Comparison of ENCODE assay signal across 9 cellular contexts in the genomic region with DNA sequence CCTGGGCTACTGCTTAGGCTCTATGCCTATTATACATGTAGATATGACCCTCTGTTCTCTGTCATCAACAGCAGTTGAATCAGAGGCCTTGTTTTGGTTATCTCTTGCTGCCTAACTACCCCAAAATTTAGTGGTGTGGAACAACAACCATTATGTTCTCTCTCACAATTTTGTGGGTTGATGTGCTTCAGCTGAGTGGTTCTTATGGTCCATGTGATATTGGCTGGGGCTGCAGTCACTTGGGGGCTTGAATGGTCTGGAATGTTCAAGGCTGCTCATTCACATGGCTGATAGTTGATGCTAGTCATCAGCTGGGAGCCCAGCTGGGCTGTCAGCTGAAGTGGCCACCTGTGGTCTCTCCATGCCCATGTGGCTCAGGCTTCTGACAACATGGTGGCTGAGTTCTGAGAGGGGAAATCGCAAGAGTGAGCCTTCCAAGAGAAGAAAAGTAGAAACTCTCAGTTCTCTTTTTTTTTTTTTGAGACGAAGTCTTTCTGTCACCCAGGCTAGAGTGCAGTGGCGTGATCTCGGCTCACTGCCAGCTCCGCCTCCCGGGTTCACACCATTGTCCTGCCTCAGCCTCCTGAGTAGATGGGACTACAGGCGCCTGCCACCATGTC. TPM values are rescaled to one million over a fixed set of nuclear protein-coding genes. Genes with fewer than 3 reads are reported as not detected.
DNase-seq lines count a peak whose midpoint lies in the region; ATAC-seq lines count a peak whose summit lies in the region.
"Had no signal": no experiment of that assay in that cellular context is flagged by ENCODE, and none has a peak within 500 bp of the region (broad histone marks: within the 10 kb centered on the region; RNA-seq: fewer than 3 reads in every experiment).

No MANE protein-coding gene starts in this region.

- H3K4ac ChIP-seq in mesenchymal stem cell (ENCODE audit: low read depth in 1 of 2, low read length in 2 of 2) = no peak overlapping the region

- no peak overlapping the region for H3K27ac Mint-ChIP-seq in activated naive CD4-positive, alpha-beta T cell treated with anti-CD3 and anti-CD28 coated beads, Interleukin-2, amount 50 U/mL, for 72 hours

- DNase-seq in Karpas-422 (peak; percentile 62), mesenchymal stem cell (no peak), activated T-cell treated with anti-CD3 and anti-CD28 coated beads for 4 hours (no peak), dermis blood vessel endothelial cell (no peak), activated gamma-delta T cell (lab: John Stamatoyannopoulos, UW) (no peak)
- DNase-seq in activated naive CD4-positive, alpha-beta T cell treated with anti-CD3 and anti-CD28 coated beads, Interleukin-2, amount 50 U/mL, for 72 hours (ENCODE audit: low spot score in 2 of 2) = no peak
- DNase-seq: HCEC 1CT had no signal

- H2AK5ac ChIP-seq in mesenchymal stem cell (ENCODE audit: low read length, severe bottlenecking) = peak overlapping the region; percentile 9

- H2BK12ac ChIP-seq in mesenchymal stem cell (ENCODE audit: low read length in 2 of 2) = no peak overlapping the region

- no peak overlapping the region for H3K14ac ChIP-seq in mesenchymal stem cell (ENCODE audit: low read length in 2 of 2)

- H3K36me3 ChIP-seq in Karpas-422 (ENCODE audit: insufficient read depth, low read length) = no peaks in the 10 kb centered on the region
- H3K36me3 ChIP-seq in mesenchymal stem cell (ENCODE audit: control insufficient read depth in 1 of 2, insufficient read depth in 2 of 2, low read depth in 1 of 2, low read length in 2 of 2) = no peaks in the 10 kb centered on the region

- no peak overlapping the region for H3K23ac ChIP-seq in mesenchymal stem cell (ENCODE audit: low read length in 2 of 2)

- peak overlapping the region in 1 of 2 experiments; percentile 12 for H3K18ac ChIP-seq in mesenchymal stem cell (ENCODE audit: low read depth in 1 of 2, low read length in 2 of 2)

- WGBS in mesenchymal stem cell = 87% methylated on average over 7 of the region's 7 CpGs

- no peak overlapping the region; the same call in 1 of the 2 replicates for H2AFZ ChIP-seq in Karpas-422 (ENCODE audit: low read length)
- H2AFZ ChIP-seq in mesenchymal stem cell (ENCODE audit: low read depth, low read length) = no peak overlapping the region

- H3K27ac ChIP-seq in Karpas-422 (ENCODE audit: low read length) (peak overlapping the region; percentile 34), mesenchymal stem cell (ENCODE audit: low read length, poor library complexity, severe bottlenecking) (no peak overlapping the region)

- H3K27me3 ChIP-seq in Karpas-422 (ENCODE audit: low read length) (no peaks in the 10 kb centered on the region), mesenchymal stem cell (ENCODE audit: control insufficient read depth in 1 of 2, insufficient read depth in 1 of 2, low read length in 2 of 2) (no peaks in the 10 kb centered on the region)

- H3K9me2 ChIP-seq in Karpas-422 (replicated peaks; ENCODE audit: insufficient read depth, low read length) = no peaks in the 10 kb centered on the region

- H3K4me2 ChIP-seq in Karpas-422 (ENCODE audit: low read depth, low read length, poor library complexity, severe bottlenecking) = no peak overlapping the region
- no peak overlapping the region for H3K4me2 ChIP-seq in mesenchymal stem cell (ENCODE audit: low read length, poor library complexity, severe bottlenecking)

- H3K9ac ChIP-seq in Karpas-422 (ENCODE audit: low read length) (no peak overlapping the region), mesenchymal stem cell (ENCODE audit: low read length) (no peak overlapping the region)

- H3K9me3 Mint-ChIP-seq in activated naive CD4-positive, alpha-beta T cell treated with anti-CD3 and anti-CD28 coated beads, Interleukin-2, amount 50 U/mL, for 72 hours = no peaks in the 10 kb centered on the region

- no peaks in the 10 kb centered on the region for H4K20me1 ChIP-seq in Karpas-422 (ENCODE audit: insufficient read depth, low read depth, low read length)

- H3K4me1 ChIP-seq in Karpas-422 (ENCODE audit: low read length) = peaks cover 8% of the 10 kb centered on the region
- H3K4me1 ChIP-seq in mesenchymal stem cell (ENCODE audit: control insufficient read depth, insufficient read depth, low read depth, low read length) = peaks cover 5% of the 10 kb centered on the region

- no peaks in the 10 kb centered on the region for H3K79me2 ChIP-seq in Karpas-422 (ENCODE audit: low read length)

- ATAC-seq in GM18907 (IDR thresholded peaks at IDR 0.05; ENCODE audit: unreplicated experiment) (peak; percentile 93), HG02571 (IDR thresholded peaks at IDR 0.05; ENCODE audit: unreplicated experiment) (peak; percentile 96)
- ATAC-seq in activated naive CD4-positive, alpha-beta T cell treated with anti-CD3 and anti-CD28 coated beads, Interleukin-2, amount 50 U/mL, for 72 hours = no peak

- H3K79me1 ChIP-seq in mesenchymal stem cell (replicated peaks; ENCODE audit: low read length, poor library complexity, severe bottlenecking) = no peaks in the 10 kb centered on the region

- H4K91ac ChIP-seq in mesenchymal stem cell (ENCODE audit: low read length) = no peak overlapping the region

- H2BK120ac ChIP-seq in mesenchymal stem cell (ENCODE audit: low read depth, low read length) = no peak overlapping the region

- H2BK15ac ChIP-seq in mesenchymal stem cell (ENCODE audit: low read depth, poor library complexity, severe bottlenecking) = no peak overlapping the region

- no peak overlapping the region for H4K8ac ChIP-seq in mesenchymal stem cell (ENCODE audit: low read length)

- H3K4me3 ChIP-seq in Karpas-422 (ENCODE audit: low read length) (no peak overlapping the region), mesenchymal stem cell (ENCODE audit: insufficient read depth in 1 of 2, low read depth in 1 of 2, low read length in 2 of 2) (no peak overlapping the region)

- no peak overlapping the region for H2BK5ac ChIP-seq in mesenchymal stem cell (ENCODE audit: low read depth, low read length, poor library complexity, severe bottlenecking)

- H3K36me3 Mint-ChIP-seq in activated naive CD4-positive, alpha-beta T cell treated with anti-CD3 and anti-CD28 coated beads, Interleukin-2, amount 50 U/mL, for 72 hours = peaks cover 4 to 6% of the 10 kb centered on the region in 2 donors

- H3K9me3 ChIP-seq in Karpas-422 (ENCODE audit: low read length) = no peaks in the 10 kb centered on the region
- H3K9me3 ChIP-seq in mesenchymal stem cell (ENCODE audit: control insufficient read depth, low read length) = no peaks in the 10 kb centered on the region

RNA-seq across cellular contexts. Expression of gene SHLD1, which starts 47.8 kb away (rescaled TPM):
- 8.0 and 13.1 TPM in 2 replicates for total RNA-seq in Karpas-422 (2014; rRNA removed; shearing (Covaris generic); ENCODE audit: low replicate concordance)
- polyA plus RNA-seq in mesenchymal stem cell (2013, experiment 1 of 2) = 5.1 TPM
- polyA plus RNA-seq in mesenchymal stem cell (2013, experiment 2 of 2) = 5.0 TPM
- 10 to 100 TPM; 11.2 to 14.9 TPM for total RNA-seq in activated naive CD4-positive, alpha-beta T cell treated with anti-CD3 and anti-CD28 coated beads, Interleukin-2, amount 50 U/mL, for 72 hours
- total RNA-seq in dermis blood vessel endothelial cell = 2.6 and 3.4 TPM in 2 replicates

Comparison
In these comparisons a context has a peak if more than half of its experiments do, and no peak if none do; other contexts are left out.
1. ATAC-seq: peak in GM18907 (single experiment) and HG02571 (single experiment); none in activated naive CD4-positive, alpha-beta T cell treated with anti-CD3 and anti-CD28 coated beads, Interleukin-2, amount 50 U/mL, for 72 hours (0 of 2).